In genomic region chr1:193589597-193590040, GRCh38 we compare ENCODE assay signal across 1 cellular context.
TF ChIP-seq lines count a peak whose summit lies in the region.

No MANE protein-coding gene starts in this region.

TF ChIP-seq in endothelial cell of umbilical vein, 7 proteins besides CTCF, POLR2A, EP300 and RAD21:
- no peak for TF ChIP-seq FOS (IDR thresholded peaks at IDR 0.05; ENCODE audit: borderline replicate concordance, insufficient read depth, low read length)
- no peak for TF ChIP-seq MAX (IDR thresholded peaks at IDR 0.05; ENCODE audit: insufficient read depth, insufficient read length)
- TF ChIP-seq GATA2 (IDR thresholded peaks at IDR 0.05; ENCODE audit: insufficient read depth, insufficient read length, low read depth, low read length): no peak
- TF ChIP-seq MYC (IDR thresholded peaks at IDR 0.05; ENCODE audit: low read depth, low read length): no peak
- TF ChIP-seq POLR2AphosphoS5 (IDR thresholded peaks at IDR 0.05; ENCODE audit: insufficient read depth, low read depth, low read length): no peak
